In the genomic region with DNA sequence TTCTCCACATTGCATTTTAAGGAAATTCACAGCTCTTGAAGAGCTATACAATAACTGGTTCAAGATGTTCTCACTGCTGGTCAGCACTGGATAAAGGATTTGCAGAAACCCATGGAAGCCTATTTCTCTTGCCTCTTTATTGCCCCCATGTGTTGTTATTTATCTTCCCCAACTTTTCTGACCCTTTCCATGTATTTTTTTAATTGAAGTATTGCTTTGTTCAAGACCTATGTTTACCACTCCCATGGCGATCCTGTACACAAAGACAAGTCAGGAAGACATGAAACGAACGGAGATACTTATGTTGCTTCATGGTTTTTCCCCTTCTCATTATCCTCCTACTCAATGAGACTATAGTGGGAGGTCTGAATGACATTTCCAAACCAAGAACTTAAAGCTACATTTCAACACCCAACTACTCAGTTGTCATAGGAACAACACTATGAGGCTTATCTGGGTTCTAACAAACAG, we compare ENCODE assay signal across 9 cellular contexts.
DNase-seq lines count a peak whose midpoint lies in the region; ATAC-seq and TF ChIP-seq lines count a peak whose summit lies in the region.
"Had no signal": no experiment of that assay in that cellular context is flagged by ENCODE, and none has a peak within 500 bp of the region (broad histone marks: within the 10 kb centered on the region; RNA-seq: fewer than 3 reads in every experiment).

No MANE protein-coding gene starts in this region.

- TF ChIP-seq EP300 in upper lobe of left lung (IDR thresholded peaks at IDR 0.05): no peak

- no peaks in the 10 kb centered on the region for H3K36me3 ChIP-seq in heart right ventricle
- H3K36me3 ChIP-seq in upper lobe of left lung: no peaks in the 10 kb centered on the region

- peaks cover 0 to 43% (median 0%) of the 10 kb centered on the region in 9 donors for H3K4me1 ChIP-seq in heart right ventricle
- peaks cover 4 to 25% (median 9%) of the 10 kb centered on the region in 4 donors for H3K4me1 ChIP-seq in upper lobe of left lung

- DNase-seq in heart right ventricle (no peak), left cardiac atrium (no peak), immature natural killer cell (no peak), upper lobe of left lung (no peak), NK-92 (lab: John Stamatoyannopoulos, UW; ENCODE audit: unreplicated experiment) (no peak)
- DNase-seq in activated CD4-positive, alpha-beta memory T cell treated with anti-CD3 and anti-CD28 coated beads for 36 hours: no peak
- DNase-seq: NCI-H2029 treated with DMSO at 0.1 percent for 48 hours had no signal

- POLR2A ChIA-PET in activated CD4-positive, alpha-beta memory T cell treated with anti-CD3 and anti-CD28 coated beads for 36 hours (lab: Charles Lee): interaction anchor here (0.7 to 7.4 kb wide), 13 partner anchors 8 to 83 kb away, joined by 3 to 64 read pairs (median 5); no protein-coding TSS in a partner anchor

- H3K4me3 Mint-ChIP-seq in activated CD4-positive, alpha-beta memory T cell treated with anti-CD3 and anti-CD28 coated beads for 36 hours: peak overlapping the region; percentile 95
- H3K4me3 Mint-ChIP-seq in immature natural killer cell: peak overlapping the region; percentile 80 to 100 (median 87)

- H3K36me3 Mint-ChIP-seq in activated CD4-positive, alpha-beta memory T cell treated with anti-CD3 and anti-CD28 coated beads for 36 hours: peaks cover 56% of the 10 kb centered on the region
- peaks cover 0 to 3% (median 1%) of the 10 kb centered on the region in 3 donors for H3K36me3 Mint-ChIP-seq in immature natural killer cell

- peaks cover 47% of the 10 kb centered on the region for H3K4me1 Mint-ChIP-seq in activated CD4-positive, alpha-beta memory T cell treated with anti-CD3 and anti-CD28 coated beads for 36 hours (ENCODE audit: low read depth)
- peaks cover 56 to 84% of the 10 kb centered on the region in 2 donors for H3K4me1 Mint-ChIP-seq in immature natural killer cell

- peak overlapping the region; percentile 95 for H3K27ac Mint-ChIP-seq in activated CD4-positive, alpha-beta memory T cell treated with anti-CD3 and anti-CD28 coated beads for 36 hours
- peak overlapping the region; percentile 88 to 98 (median 92) for H3K27ac Mint-ChIP-seq in immature natural killer cell

- H3K27me3 ChIP-seq in heart right ventricle (peaks cover 0 to 68% (median 0%) of the 10 kb centered on the region in 7 donors), upper lobe of left lung (no peaks in the 10 kb centered on the region)

- H3K27ac ChIP-seq in heart right ventricle: peak overlapping the region in 5 of 10 donors; percentile 10 to 80 (median 29)
- peak overlapping the region; percentile 18 to 85 (median 84) for H3K27ac ChIP-seq in upper lobe of left lung

- ATAC-seq in heart right ventricle (no peak), left cardiac atrium (no peak), upper lobe of left lung (ENCODE audit: low FRiP score in 2 of 2) (no peak), HG03045 (IDR thresholded peaks at IDR 0.05; ENCODE audit: unreplicated experiment) (no peak), esophagus mucosa (no peak)

- no peaks in the 10 kb centered on the region for H3K27me3 Mint-ChIP-seq in activated CD4-positive, alpha-beta memory T cell treated with anti-CD3 and anti-CD28 coated beads for 36 hours
- peaks cover 0 to 9% (median 2%) of the 10 kb centered on the region in 3 donors for H3K27me3 Mint-ChIP-seq in immature natural killer cell (ENCODE audit: low read depth in 3 of 3)

- H3K9me3 ChIP-seq in heart right ventricle: no peaks in the 10 kb centered on the region
- no peaks in the 10 kb centered on the region for H3K9me3 ChIP-seq in upper lobe of left lung

- H3K9me3 Mint-ChIP-seq in activated CD4-positive, alpha-beta memory T cell treated with anti-CD3 and anti-CD28 coated beads for 36 hours: no peaks in the 10 kb centered on the region
- no peaks in the 10 kb centered on the region for H3K9me3 Mint-ChIP-seq in immature natural killer cell

- peak overlapping the region in 8 of 10 donors; percentile 19 to 58 (median 51) for H3K4me3 ChIP-seq in heart right ventricle
- peak overlapping the region in 3 of 4 donors; percentile 31 to 54 (median 49) for H3K4me3 ChIP-seq in upper lobe of left lung

- WGBS in heart right ventricle, 2 donors: 34 to 37% methylated on average over 3 of the region's 3 CpGs
- 21 to 40% methylated on average over 3 of the region's 3 CpGs for WGBS in upper lobe of left lung, 2 donors

- no peak for TF ChIP-seq POLR2A in upper lobe of left lung (IDR thresholded peaks at IDR 0.05)

- no peak for TF ChIP-seq CTCF in heart right ventricle (IDR thresholded peaks at IDR 0.05)
- TF ChIP-seq CTCF in upper lobe of left lung (IDR thresholded peaks at IDR 0.05): no peak

- intact Hi-C loops in heart right ventricle (cut with DNase I) (no loop called here), left cardiac atrium (cut with DNase I) (no loop called here)
- intact Hi-C loops in activated CD4-positive, alpha-beta memory T cell treated with anti-CD3 and anti-CD28 coated beads for 36 hours (cut with micrococcal nuclease): loop anchor here (1.0 to 10.0 kb wide), 2 partner anchors 36 to 808 kb away; partner anchors contain the start of gene CHST7

- CTCF ChIA-PET in activated CD4-positive, alpha-beta memory T cell treated with anti-CD3 and anti-CD28 coated beads for 36 hours (lab: Charles Lee): no interaction called here
